In genomic region chr3:196263819-196264218, GRCh38 we compare ENCODE assay signal across 32 cellular contexts. TPM values are rescaled to one million over a fixed set of nuclear protein-coding genes. Genes with fewer than 3 reads are reported as not detected.
"Had no signal": no experiment of that assay in that cellular context is flagged by ENCODE, and none has a peak within 500 bp of the region (broad histone marks: within the 10 kb centered on the region; RNA-seq: fewer than 3 reads in every experiment).

No MANE protein-coding gene starts in this region.

- H3K4me3 Mint-ChIP-seq: activated CD4-positive, alpha-beta memory T cell treated with anti-CD3 and anti-CD28 coated beads for 36 hours; activated CD4-positive, alpha-beta T cell treated with anti-CD3 and anti-CD28 coated beads, Interleukin-2, amount 10 ng/mL, durations not matched to agents 24 days and 14 days; activated naive CD4-positive, alpha-beta T cell treated with anti-CD3 and anti-CD28 coated beads, Interleukin-2, amount 10 ng/mL, durations not matched to agents 7 days and 5 days; activated naive CD8-positive, alpha-beta T cell treated with anti-CD3 and anti-CD28 coated beads, Interleukin-2, amount 10 ng/mL, durations not matched to agents 7 days and 5 days; activated T-helper 1 cell treated with anti-CD3 and anti-CD28 coated beads, Interleukin-12 subunit alpha, Interleukin-12 subunit beta, Interleukin-2, Interleukin-4 antibody, amounts not matched to agents 30 ng/mL and 10 ng/mL and 1 ng/mL, durations not matched to agents 14 hours and 24 hours and 36 hours; naive B cell had no signal

- H3K9me3 Mint-ChIP-seq: activated CD4-positive, alpha-beta memory T cell treated with anti-CD3 and anti-CD28 coated beads for 36 hours; activated naive CD4-positive, alpha-beta T cell treated with anti-CD3 and anti-CD28 coated beads, Interleukin-2, amount 10 ng/mL, durations not matched to agents 7 days and 5 days; activated naive CD8-positive, alpha-beta T cell treated with anti-CD3 and anti-CD28 coated beads, Interleukin-2, amount 10 ng/mL, durations not matched to agents 7 days and 5 days had no signal

- ATAC-seq: heart right ventricle, left lung, right lobe of liver had no signal

- H3K27me3 Mint-ChIP-seq: activated CD4-positive, alpha-beta memory T cell treated with anti-CD3 and anti-CD28 coated beads for 36 hours; activated CD4-positive, alpha-beta T cell treated with anti-CD3 and anti-CD28 coated beads, Interleukin-2, amount 10 ng/mL, durations not matched to agents 24 days and 14 days; activated naive CD4-positive, alpha-beta T cell treated with anti-CD3 and anti-CD28 coated beads, Interleukin-2, amount 10 ng/mL, durations not matched to agents 7 days and 5 days; activated naive CD8-positive, alpha-beta T cell treated with anti-CD3 and anti-CD28 coated beads, Interleukin-2, amount 10 ng/mL, durations not matched to agents 7 days and 5 days; naive B cell; progenitor cell of endocrine pancreas had no signal

- DNase-seq: activated CD4-positive, alpha-beta memory T cell treated with anti-CD3 and anti-CD28 coated beads for 36 hours; activated CD4-positive, alpha-beta T cell treated with anti-CD3 and anti-CD28 coated beads, Interleukin-2, amount 10 ng/mL, durations not matched to agents 24 days and 14 days; activated CD4-positive, CD25-positive, alpha-beta regulatory T cell treated with anti-CD3 and anti-CD28 coated beads, Interleukin-2, amount 50 U/mL, for 72 hours; activated CD8-positive, alpha-beta memory T cell treated with anti-CD3 and anti-CD28 coated beads, Interleukin-2, amount 50 U/mL, for 4 hours; activated gamma-delta T cell; activated naive CD4-positive, alpha-beta T cell treated with anti-CD3 and anti-CD28 coated beads, Interleukin-2, amount 10 ng/mL, durations not matched to agents 7 days and 5 days; activated naive CD8-positive, alpha-beta T cell treated with anti-CD3 and anti-CD28 coated beads, Interleukin-2, amount 10 ng/mL, durations not matched to agents 7 days and 5 days; activated T-cell treated with anti-CD3 and anti-CD28 coated beads, Interleukin-2, amount 50 U/mL, for 1 hour; brain microvascular endothelial cell; foreskin melanocyte; heart right ventricle; left lung; naive B cell; right lobe of liver; stimulated activated CD4-positive, alpha-beta T cell treated with anti-CD3 and anti-CD28 coated beads, Interleukin-4, amount 100 ng/mL, for 1 hour; T-helper 1 cell; T-helper 9 cell; WERI-Rb-1 had no signal

- H3K27ac Mint-ChIP-seq: activated CD4-positive, alpha-beta memory T cell treated with anti-CD3 and anti-CD28 coated beads for 36 hours; activated naive CD4-positive, alpha-beta T cell treated with anti-CD3 and anti-CD28 coated beads, Interleukin-2, amount 10 ng/mL, durations not matched to agents 7 days and 5 days; activated naive CD8-positive, alpha-beta T cell treated with anti-CD3 and anti-CD28 coated beads, Interleukin-2, amount 10 ng/mL, durations not matched to agents 7 days and 5 days had no signal

RNA-seq across cellular contexts. Expression of gene SLC51A, which starts 47.5 kb away (rescaled TPM):
- total RNA-seq: activated CD4-positive, alpha-beta memory T cell treated with anti-CD3 and anti-CD28 coated beads for 36 hours; activated CD4-positive, alpha-beta T cell treated with anti-CD3 and anti-CD28 coated beads, Interleukin-2, amount 10 ng/mL, durations not matched to agents 24 days and 14 days; activated CD8-positive, alpha-beta memory T cell treated with anti-CD3 and anti-CD28 coated beads for 36 hours; activated naive CD8-positive, alpha-beta T cell treated with anti-CD3 and anti-CD28 coated beads, Interleukin-2, amount 10 ng/mL, durations not matched to agents 7 days and 5 days; activated T-helper 1 cell treated with anti-CD3 and anti-CD28 coated beads, Interleukin-12 subunit alpha, Interleukin-12 subunit beta, Interleukin-2, Interleukin-4 antibody, amounts not matched to agents 30 ng/mL and 10 ng/mL and 1 ng/mL, durations not matched to agents 14 hours and 24 hours and 36 hours; ascending aorta; cerebellum; esophagus muscularis mucosa; glomerular endothelial cell; kidney epithelial cell; osteoblast; renal cortical epithelial cell; ureter had no signal

RNA-seq across cellular contexts. Expression of gene ZDHHC19, which starts 52.6 kb away (rescaled TPM):
- total RNA-seq: activated CD4-positive, alpha-beta T cell treated with anti-CD3 and anti-CD28 coated beads, Interleukin-2, amount 10 ng/mL, durations not matched to agents 24 days and 14 days; activated CD8-positive, alpha-beta memory T cell treated with anti-CD3 and anti-CD28 coated beads for 36 hours; activated naive CD8-positive, alpha-beta T cell treated with anti-CD3 and anti-CD28 coated beads, Interleukin-2, amount 10 ng/mL, durations not matched to agents 7 days and 5 days; ascending aorta; cerebellum; esophagus muscularis mucosa; glomerular endothelial cell; kidney epithelial cell; osteoblast; progenitor cell of endocrine pancreas; renal cortical epithelial cell; skeletal muscle tissue; temporal lobe; tibial nerve; ureter had no signal

RNA-seq across cellular contexts. Expression of gene DYNLT2B, which starts 54.2 kb away (rescaled TPM):
- total RNA-seq: ascending aorta had no signal
